Comparison of ENCODE assay signal across 21 cellular contexts in genomic region chr1:99788896-99789295, GRCh38. TPM values are rescaled to one million over a fixed set of nuclear protein-coding genes. Genes with fewer than 3 reads are reported as not detected.
A peak's percentile ranks its signal among the peaks of the same experiment; 100 is the strongest.
DNase-seq lines count a peak whose midpoint lies in the region; TF ChIP-seq lines count a peak whose summit lies in the region.
"Had no signal": no experiment of that assay in that cellular context is flagged by ENCODE, and none has a peak within 500 bp of the region (broad histone marks: within the 10 kb centered on the region; RNA-seq: fewer than 3 reads in every experiment).

No MANE protein-coding gene starts in this region.

- H4K5ac ChIP-seq in mesendoderm (ENCODE audit: low read length), result no peak overlapping the region

- no peak overlapping the region for H3K18ac ChIP-seq in mesendoderm (ENCODE audit: low read length)

- H3K4me2 ChIP-seq in mesendoderm (ENCODE audit: low read length), result no peak overlapping the region
- H3K4me2 ChIP-seq: A549; BLaER1 treated with 17β-estradiol and CSF1 and Interleukin-3, amounts not matched to agents 10 nM and 100 nM had no signal

- no peak overlapping the region for H3K23ac ChIP-seq in mesendoderm (ENCODE audit: low read length)

- H3K79me2 ChIP-seq in mesendoderm (ENCODE audit: control insufficient read depth, insufficient read depth, low read length), result no peaks in the 10 kb centered on the region

- H3K9ac ChIP-seq in mesendoderm (ENCODE audit: low read length), result no peak overlapping the region
- H3K9ac ChIP-seq: BLaER1 treated with 17β-estradiol and CSF1 and Interleukin-3, amounts not matched to agents 10 nM and 100 nM had no signal

- no peak overlapping the region for H2BK5ac ChIP-seq in mesendoderm (ENCODE audit: low read length)

- no peak overlapping the region for H4K8ac ChIP-seq in mesendoderm (ENCODE audit: low read depth, low read length)

- in situ Hi-C loops in T47D (cut with HindIII; ENCODE audit: low pct_unique_long_range_greater_than_20kb, low sequenced_read_pairs), result no loop called here

- peak; percentile 4 to 65 for DNase-seq in T47D (ENCODE audit: low read depth in 1 of 2, low spot score in 1 of 2)
- DNase-seq in breast epithelium (ENCODE audit: low spot score in 2 of 2), result no peak
- DNase-seq in WERI-Rb-1, result peak; percentile 14
- DNase-seq in mesendoderm, result peak; percentile 29
- DNase-seq in HT-29 (ENCODE audit: low spot score), result no peak
- DNase-seq in GDM1 (lab: John Stamatoyannopoulos, UW), result no peak
- DNase-seq in NCI-H1092 treated with DMSO at 0.1 percent for 48 hours (lab: John Stamatoyannopoulos, UW), result no peak
- DNase-seq: 8988T; ACHN; AML-193; BE2C; CD4-positive, alpha-beta T cell; CD8-positive, alpha-beta memory T cell; DMS 273 treated with DMSO at 0.1 percent for 48 hours; DMS79; EL; GF-D8; GOT3; HCEC 1CT had no signal

- no peak overlapping the region for H3K56ac ChIP-seq in mesendoderm (ENCODE audit: low read length)

- TF ChIP-seq POLR2A in breast epithelium (IDR thresholded peaks at IDR 0.05), result no peak

- H2BK15ac ChIP-seq in mesendoderm (replicated peaks; ENCODE audit: low read depth), result no peak overlapping the region

- H3K27ac ChIP-seq in breast epithelium (no peak overlapping the region), WERI-Rb-1 (no peak overlapping the region), mesendoderm (ENCODE audit: low read depth, low read length) (no peak overlapping the region)
- H3K27ac ChIP-seq: A549; BLaER1 treated with 17β-estradiol and CSF1 and Interleukin-3, amounts not matched to agents 10 nM and 100 nM had no signal

- H3K27me3 ChIP-seq in breast epithelium (no peaks in the 10 kb centered on the region), WERI-Rb-1 (ENCODE audit: insufficient read depth, low read depth, severe bottlenecking) (no peaks in the 10 kb centered on the region), mesendoderm (ENCODE audit: insufficient read depth, low read length, poor library complexity) (no peaks in the 10 kb centered on the region)
- H3K27me3 ChIP-seq: BE2C had no signal

- H3K36me3 ChIP-seq in breast epithelium (no peaks in the 10 kb centered on the region), WERI-Rb-1 (no peaks in the 10 kb centered on the region), mesendoderm (ENCODE audit: control insufficient read depth, insufficient read depth, low read length) (no peaks in the 10 kb centered on the region)
- H3K36me3 ChIP-seq: BE2C; BLaER1 treated with 17β-estradiol and CSF1 and Interleukin-3, amounts not matched to agents 10 nM and 100 nM had no signal

- H3K9me3 ChIP-seq in breast epithelium (no peaks in the 10 kb centered on the region), WERI-Rb-1 (ENCODE audit: severe bottlenecking) (no peaks in the 10 kb centered on the region)
- H3K9me3 ChIP-seq: A549; BE2C; BLaER1 treated with 17β-estradiol and CSF1 and Interleukin-3, amounts not matched to agents 10 nM and 100 nM had no signal

- no peak for TF ChIP-seq CTCF in breast epithelium (IDR thresholded peaks at IDR 0.05)
- TF ChIP-seq CTCF in WERI-Rb-1 (IDR thresholded peaks at IDR 0.05; ENCODE audit: low read depth, low read length), result no peak

- H3K4me1 ChIP-seq in breast epithelium (no peaks in the 10 kb centered on the region), mesendoderm (ENCODE audit: control insufficient read depth, low read depth, low read length) (no peaks in the 10 kb centered on the region)
- H3K4me1 ChIP-seq: A549 had no signal

- no peak overlapping the region for H2BK120ac ChIP-seq in mesendoderm (ENCODE audit: low read depth, low read length)

- H3K4ac ChIP-seq in mesendoderm (ENCODE audit: low read depth, low read length), result no peak overlapping the region

- intact Hi-C loops in breast epithelium (cut with DNase I; ENCODE audit: low total_unique reads), result no loop called here

- H3K4me3 ChIP-seq in breast epithelium (no peak overlapping the region), WERI-Rb-1 (ENCODE audit: low read depth, low read length) (no peak overlapping the region), mesendoderm (ENCODE audit: low read length) (no peak overlapping the region)
- H3K4me3 ChIP-seq: A549; BLaER1 treated with 17β-estradiol and CSF1 and Interleukin-3, amounts not matched to agents 10 nM and 100 nM had no signal

- no peak overlapping the region for H2AK5ac ChIP-seq in mesendoderm (ENCODE audit: low read length)

- H3K79me1 ChIP-seq in mesendoderm (ENCODE audit: low read length), result no peaks in the 10 kb centered on the region

RNA-seq across cellular contexts. Expression of gene FRRS1, which starts 22.5 kb away (rescaled TPM):
- total RNA-seq in breast epithelium, result 10 to 100 TPM; 12.1 to 21.1 (median 12.5) TPM
- 3.3 TPM for polyA plus RNA-seq in mesendoderm (2013, experiment 1 of 2)
- polyA plus RNA-seq in mesendoderm (2013, experiment 2 of 2), result 3.0 TPM
- 8.7 and 9.0 TPM in 2 replicates for total RNA-seq in HT-29 (2014; rRNA removed; shearing (Covaris generic))
- polyA plus RNA-seq: CD8-positive, alpha-beta memory T cell had no signal

Comparison
In these comparisons a context has a peak if more than half of its experiments do, and no peak if none do; other contexts are left out.
1. DNase-seq: peak in T47D (2 of 2), WERI-Rb-1 (single experiment) and mesendoderm (single experiment); none in breast epithelium (0 of 2), HT-29 (single experiment), GDM1 (single experiment) and NCI-H1092 treated with DMSO at 0.1 percent for 48 hours (single experiment).